Comparison of ENCODE assay signal across 9 cellular contexts in genomic region chr15:68333775-68334470, GRCh38. TPM values are rescaled to one million over a fixed set of nuclear protein-coding genes. Genes with fewer than 3 reads are reported as not detected.
DNase-seq lines count a peak whose midpoint lies in the region; ATAC-seq and TF ChIP-seq lines count a peak whose summit lies in the region.
"Had no signal": no experiment of that assay in that cellular context is flagged by ENCODE, and none has a peak within 500 bp of the region (broad histone marks: within the 10 kb centered on the region; RNA-seq: fewer than 3 reads in every experiment).

No MANE protein-coding gene starts in this region.

- peak overlapping the region; percentile 84 for H3K14ac ChIP-seq in IMR-90 (replicated peaks; ENCODE audit: low read depth, low read length)

- peak overlapping the region; percentile 11 to 56; a peak in 3 of 4 replicates for H4K8ac ChIP-seq in IMR-90 (ENCODE audit: low read depth in 2 of 2, low read length in 2 of 2)

- TF ChIP-seq CTCF in IMR-90 (conservative IDR thresholded peaks at IDR 0.05; ENCODE audit: low read depth, low read length): no peak
- no peak for TF ChIP-seq CTCF in adrenal gland (IDR thresholded peaks at IDR 0.05)
- TF ChIP-seq CTCF in left ventricle myocardium inferior (IDR thresholded peaks at IDR 0.05; ENCODE audit: borderline replicate concordance): no peak
- TF ChIP-seq CTCF in tibial artery (IDR thresholded peaks at IDR 0.05): no peak

- peak overlapping the region; percentile 86 for H4K91ac ChIP-seq in IMR-90 (ENCODE audit: insufficient read depth, low read depth, low read length)

- peak overlapping the region; percentile 36; the same call in 1 of the 2 replicates for H3K23ac ChIP-seq in IMR-90 (ENCODE audit: low read depth, low read length)

- no peak overlapping the region for H3K9ac ChIP-seq in IMR-90 (ENCODE audit: low read depth, low read length)

- CTCF ChIA-PET in IMR-90 (lab: Yijun Ruan, JAX): interaction anchor here (0.8 to 1.0 kb wide), 2 partner anchors 35 to 542 kb away, joined by 3 to 4 read pairs; no protein-coding TSS in a partner anchor

- intact Hi-C loops in IMR-90 (cut with micrococcal nuclease) (no loop called here), adrenal gland (cut with DNase I) (no loop called here), left ventricle myocardium inferior (cut with micrococcal nuclease) (no loop called here), tibial artery (cut with DNase I; ENCODE audit: low total_unique reads) (no loop called here)

- DNase-seq in IMR-90: peak; percentile 44
- DNase-seq in adrenal gland: peak; percentile 53 to 85 (median 76)
- peak; percentile 45 for DNase-seq in left ventricle myocardium inferior
- peak; percentile 52 to 80 for DNase-seq in tibial artery
- DNase-seq in left lobe of liver (ENCODE audit: low spot score): no peak
- DNase-seq in middle frontal gyrus (ENCODE audit: extremely low spot score, low spot score): no peak
- DNase-seq: activated CD4-positive, alpha-beta memory T cell treated with anti-CD3 and anti-CD28 coated beads for 36 hours; NCI-H2029 had no signal

- no peak overlapping the region for H2BK5ac ChIP-seq in IMR-90 (ENCODE audit: low read depth, low read length, poor library complexity, severe bottlenecking)

- H3K36me3 ChIP-seq in IMR-90 (ENCODE audit: control insufficient read depth, insufficient read depth, low read length) (peaks cover 3% of the 10 kb centered on the region; the same call in 1 of the 2 replicates), adrenal gland (replicated peaks in 1 of 2) (no peaks in the 10 kb centered on the region), left ventricle myocardium inferior (peaks cover 26% of the 10 kb centered on the region), tibial artery (peaks cover 21 to 35% (median 29%) of the 10 kb centered on the region in 3 donors)

- WGBS in IMR-90 (ENCODE audit: extremely low coverage in 2 of 2, insufficient read length in 1 of 2), 2 experiments: 54% methylated on average over 4 of the region's 8 CpGs; no CpG with 5 or more reads in 1 of the 2 experiments
- WGBS in adrenal gland, 4 donors: 34 to 46% (median 39%) methylated on average over 6 to 8 of the region's 8 CpGs

- peaks cover 18% of the 10 kb centered on the region for H3K4me1 ChIP-seq in IMR-90 (ENCODE audit: control insufficient read depth, insufficient read depth, low read length)
- peaks cover 26 to 36% of the 10 kb centered on the region in 2 donors for H3K4me1 ChIP-seq in adrenal gland (replicated peaks in 1 of 2)
- peaks cover 37% of the 10 kb centered on the region for H3K4me1 ChIP-seq in left ventricle myocardium inferior
- H3K4me1 ChIP-seq in tibial artery: peaks cover 4 to 62% (median 61%) of the 10 kb centered on the region in 4 donors

- no TSS peak for BruUV-seq in IMR-90 (replicated peaks; lab: Mats Ljungman, UMichigan)

- no peaks in the 10 kb centered on the region for H3K27me3 ChIP-seq in IMR-90 (ENCODE audit: control insufficient read depth, insufficient read depth, low read length)
- no peaks in the 10 kb centered on the region for H3K27me3 ChIP-seq in adrenal gland
- no peaks in the 10 kb centered on the region for H3K27me3 ChIP-seq in left ventricle myocardium inferior (ENCODE audit: low read depth)
- H3K27me3 ChIP-seq in tibial artery: no peaks in the 10 kb centered on the region

- H3K27ac ChIP-seq in IMR-90 (ENCODE audit: insufficient read depth, low read length) (no peak overlapping the region), adrenal gland (peak overlapping the region in 4 of 5 donors; percentile 24 to 84 (median 68)), left ventricle myocardium inferior (replicated peaks) (peak overlapping the region; percentile 74), tibial artery (peak overlapping the region; percentile 94 to 95)

- peak overlapping the region; percentile 83 for H3K4ac ChIP-seq in IMR-90 (ENCODE audit: low read depth, low read length)

- H3K79me1 ChIP-seq in IMR-90 (ENCODE audit: low read depth in 1 of 2, low read length in 2 of 2): no peaks in the 10 kb centered on the region

- H3K9me3 ChIP-seq in IMR-90 (ENCODE audit: control insufficient read depth, insufficient read depth, low read length): no peaks in the 10 kb centered on the region
- H3K9me3 ChIP-seq in adrenal gland (replicated peaks in 1 of 3): no peaks in the 10 kb centered on the region
- H3K9me3 ChIP-seq in left ventricle myocardium inferior (replicated peaks): no peaks in the 10 kb centered on the region
- H3K9me3 ChIP-seq in tibial artery: no peaks in the 10 kb centered on the region

- H2AFZ ChIP-seq in IMR-90 (replicated peaks; ENCODE audit: low read length, poor library complexity): peak overlapping the region; percentile 7

- POLR2A ChIA-PET in IMR-90 (lab: Charles Lee; ENCODE audit: unreplicated experiment): interaction anchor here (0.6 kb wide), 1 partner anchor 497 kb away, joined by 3 read pairs; no protein-coding TSS in a partner anchor

- TF ChIP-seq POLR2A in IMR-90 (IDR thresholded peaks at IDR 0.05; ENCODE audit: low read depth, low read length): no peak
- TF ChIP-seq POLR2A in adrenal gland (IDR thresholded peaks at IDR 0.05): no peak

- H4K5ac ChIP-seq in IMR-90 (ENCODE audit: low read depth, low read length): peak overlapping the region; percentile 45; the same call in 1 of the 2 replicates

- peak overlapping the region; percentile 80 for H2AK9ac ChIP-seq in IMR-90 (replicated peaks; ENCODE audit: low read depth, low read length, poor library complexity)

- no peak overlapping the region for H3K4me2 ChIP-seq in IMR-90 (ENCODE audit: low read depth, low read length)

- ATAC-seq in IMR-90 (ENCODE audit: low read depth) (peak; percentile 64; the same call in 1 of the 2 replicates), left lobe of liver (no peak), GM21619 (IDR thresholded peaks at IDR 0.05; ENCODE audit: unreplicated experiment) (no peak)

- dilution Hi-C loops in IMR-90 (cut with HindIII; ENCODE audit: low sequenced_read_pairs, unreplicated experiment): no loop called here

- H2BK120ac ChIP-seq in IMR-90 (ENCODE audit: low read depth, low read length): peak overlapping the region; percentile 87

- in situ Hi-C loops in IMR-90 (cut with MboI; ENCODE audit: low sequenced_read_pairs): no loop called here

- peaks cover 18% of the 10 kb centered on the region for H3K9me1 ChIP-seq in IMR-90 (ENCODE audit: insufficient read depth, low read length)

- H3K4me3 ChIP-seq in IMR-90 (ENCODE audit: insufficient read depth, low read depth, low read length) (no peak overlapping the region), adrenal gland (no peak overlapping the region), left ventricle myocardium inferior (no peak overlapping the region), tibial artery (no peak overlapping the region)

- peak overlapping the region; percentile 74 for H2AK5ac ChIP-seq in IMR-90 (ENCODE audit: low read depth, low read length)

- H2BK20ac ChIP-seq in IMR-90 (ENCODE audit: low read depth, low read length): peak overlapping the region; percentile 83

- H3K18ac ChIP-seq in IMR-90 (ENCODE audit: low read depth, low read length): peak overlapping the region; percentile 26; the same call in 1 of the 2 replicates

- H3K56ac ChIP-seq in IMR-90 (ENCODE audit: extremely low read depth, insufficient read depth, low read length): no peak overlapping the region

- TF ChIP-seq RAD21 in IMR-90 (IDR thresholded peaks at IDR 0.05; ENCODE audit: low read length): no peak

- H4K20me1 ChIP-seq in IMR-90 (ENCODE audit: insufficient read depth, low read length): no peaks in the 10 kb centered on the region

- H2BK15ac ChIP-seq in IMR-90 (ENCODE audit: low read depth, low read length): peak overlapping the region; percentile 25; the same call in 1 of the 3 replicates

TF ChIP-seq in IMR-90, 13 proteins besides CTCF, POLR2A, EP300 and RAD21:
- TF ChIP-seq NFE2L2 (IDR thresholded peaks at IDR 0.05; ENCODE audit: low read depth, low read length) (no peak), ELK1 (IDR thresholded peaks at IDR 0.05; ENCODE audit: borderline replicate concordance, low read depth, low read length) (no peak), MAZ (IDR thresholded peaks at IDR 0.05; ENCODE audit: borderline replicate concordance, low read depth, low read length) (no peak), CEBPB (IDR thresholded peaks at IDR 0.05; ENCODE audit: low read depth, low read length) (no peak), RFX5 (IDR thresholded peaks at IDR 0.05; ENCODE audit: low read depth, low read length) (no peak), SMC3 (IDR thresholded peaks at IDR 0.05; ENCODE audit: low read depth, low read length) (no peak), CHD1 (IDR thresholded peaks at IDR 0.05; ENCODE audit: low read depth, low read length) (no peak), USF2 (IDR thresholded peaks at IDR 0.05; ENCODE audit: low read depth, low read length) (no peak), RCOR1 (IDR thresholded peaks at IDR 0.05; ENCODE audit: insufficient replicate concordance, low read length) (no peak), FOS (IDR thresholded peaks at IDR 0.05; ENCODE audit: low read depth, low read length) (no peak)

RNA-seq across cellular contexts. Expression of gene FEM1B, which starts 56.4 kb away (rescaled TPM):
- total RNA-seq in IMR-90 (2012; rRNA removed): 47.2 and 51.4 TPM in 2 replicates
- polyA plus RNA-seq in IMR-90 (2012; rRNA removed): 16.2 and 16.9 TPM in 2 replicates
- 3.0 and 4.1 TPM in 2 replicates for polyA plus RNA-seq in IMR-90 (2012; cell fraction: cytosol; rRNA removed)
- polyA plus RNA-seq in IMR-90 (2012; cell fraction: nucleus; rRNA removed; ENCODE audit: low replicate concordance): 3.5 and 17.2 TPM in 2 replicates
- total RNA-seq in adrenal gland: 10 to 100 TPM; 25.2 to 57.7 (median 43.8) TPM
- 10 to 100 TPM in 1 of 3 donors, 1 to 10 TPM in 2; 7.0 to 35.7 (median 9.3) TPM for polyA plus RNA-seq in adrenal gland
- total RNA-seq in left ventricle myocardium inferior: 46.7 TPM
- total RNA-seq in left lobe of liver: 21.5 TPM

Comparison
In these comparisons a context has a peak if more than half of its experiments do, and no peak if none do; other contexts are left out.
1. DNase-seq: peak in IMR-90 (single experiment), adrenal gland (7 of 7), left ventricle myocardium inferior (single experiment) and tibial artery (2 of 2); none in left lobe of liver (single experiment) and middle frontal gyrus (single experiment).